ENCODE assay signal across 29 cellular contexts in the genomic region with DNA sequence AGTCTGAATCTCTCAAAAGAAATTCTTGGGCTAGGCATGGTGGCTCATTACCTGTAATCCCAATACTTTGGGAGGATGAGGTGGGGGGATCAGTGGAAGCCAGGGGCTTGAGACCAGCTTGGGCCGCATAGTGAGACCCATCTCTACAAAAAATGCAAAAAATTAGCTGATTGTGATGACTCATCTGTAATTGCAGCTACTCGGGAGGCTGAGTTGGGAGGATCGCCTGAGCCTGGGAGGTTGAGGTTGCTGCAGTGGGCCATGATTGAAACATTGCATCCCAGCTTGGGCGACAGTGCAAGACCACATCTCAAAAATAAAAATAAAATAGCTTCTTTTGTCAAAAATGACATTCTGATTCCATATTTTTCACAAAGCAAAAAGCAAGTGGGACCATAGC.
"Had no signal": no experiment of that assay in that cellular context is flagged by ENCODE, and none has a peak within 500 bp of the region (broad histone marks: within the 10 kb centered on the region; RNA-seq: fewer than 3 reads in every experiment).

No MANE protein-coding gene starts in this region.

- H3K9me3 ChIP-seq: adrenal gland, ascending aorta, breast epithelium, colonic mucosa, gastrocnemius medialis, heart left ventricle had no signal

- H3K27me3 ChIP-seq: adrenal gland, ascending aorta, breast epithelium, cardiac muscle cell, colonic mucosa, foreskin keratinocyte, gastrocnemius medialis, heart left ventricle had no signal

- ATAC-seq: activated CD4-positive, alpha-beta T cell treated with anti-CD3 and anti-CD28 coated beads for 36 hours; activated CD8-positive, alpha-beta memory T cell treated with anti-CD3 and anti-CD28 coated beads, Interleukin-2, amount 10 ng/mL, durations not matched to agents 7 days and 5 days; activated CD8-positive, alpha-beta T cell treated with anti-CD3 and anti-CD28 coated beads, Interleukin-2, amount 10 ng/mL, durations not matched to agents 7 days and 5 days; activated naive CD8-positive, alpha-beta T cell treated with anti-CD3 and anti-CD28 coated beads, Interleukin-2, amount 50 U/mL, for 24 hours; esophagus mucosa; foreskin keratinocyte; gastrocnemius medialis; heart left ventricle had no signal

- H3K36me3 ChIP-seq: adrenal gland, ascending aorta, breast epithelium, cardiac muscle cell, colonic mucosa, gastrocnemius medialis, heart left ventricle had no signal

- H3K27ac ChIP-seq: adrenal gland, ascending aorta, breast epithelium, cardiac muscle cell, colonic mucosa, foreskin keratinocyte, gastrocnemius medialis, heart left ventricle had no signal

- H3K4me3 ChIP-seq: adrenal gland, ascending aorta, breast epithelium, cardiac muscle cell, colonic mucosa, gastrocnemius medialis, heart left ventricle had no signal

- H3K4me1 ChIP-seq: adrenal gland, ascending aorta, breast epithelium, colonic mucosa, foreskin keratinocyte, gastrocnemius medialis, heart left ventricle had no signal

- DNase-seq: activated CD4-positive, alpha-beta memory T cell treated with anti-CD3 and anti-CD28 coated beads for 36 hours; activated CD4-positive, alpha-beta T cell treated with anti-CD3 and anti-CD28 coated beads for 36 hours; activated CD4-positive, alpha-beta T cell treated with anti-CD3 and anti-CD28 coated beads, Interleukin-2, amount 10 ng/mL, durations not matched to agents 24 days and 14 days; activated CD4-positive, CD25-positive, alpha-beta regulatory T cell; activated CD4-positive, CD25-positive, alpha-beta regulatory T cell treated with anti-CD3 and anti-CD28 coated beads, Interleukin-2, amount 50 U/mL, for 72 hours; activated CD8-positive, alpha-beta memory T cell treated with anti-CD3 and anti-CD28 coated beads, Interleukin-2, amount 10 ng/mL, durations not matched to agents 7 days and 5 days; activated CD8-positive, alpha-beta memory T cell treated with anti-CD3 and anti-CD28 coated beads, Interleukin-2, amount 50 U/mL, for 4 hours; activated effector memory CD4-positive, alpha-beta T cell treated with anti-CD3 and anti-CD28 coated beads, Interleukin-2, amount 50 U/mL, for 16 hours; activated naive CD4-positive, alpha-beta T cell treated with anti-CD3 and anti-CD28 coated beads for 36 hours; activated naive CD8-positive, alpha-beta T cell treated with anti-CD3 and anti-CD28 coated beads for 36 hours; activated naive CD8-positive, alpha-beta T cell treated with anti-CD3 and anti-CD28 coated beads, Interleukin-2, amount 50 U/mL, for 24 hours; activated T-cell treated with anti-CD3 and anti-CD28 coated beads, Interleukin-2, amount 50 U/mL, for 1 hour; activated T-cell treated with anti-CD3 and anti-CD28 coated beads, Interleukin-2, amount 50 U/mL, for 48 hours; amygdala; central memory CD4-positive, alpha-beta T cell; cerebellar nuclear complex; colonic mucosa; effector CD8-positive, alpha-beta T cell; foreskin keratinocyte; gastrocnemius medialis; glutamatergic neuron; heart left ventricle; T-helper 2 cell had no signal
